In genomic region chr15:69154684-69155083, GRCh38 we compare ENCODE assay signal across 14 cellular contexts. TPM values are rescaled to one million over a fixed set of nuclear protein-coding genes. Genes with fewer than 3 reads are reported as not detected.
A peak's percentile ranks its signal among the peaks of the same experiment; 100 is the strongest.
DNase-seq lines count a peak whose midpoint lies in the region; ATAC-seq and FAIRE-seq lines count a peak whose summit lies in the region.
"Had no signal": no experiment of that assay in that cellular context is flagged by ENCODE, and none has a peak within 500 bp of the region (broad histone marks: within the 10 kb centered on the region; RNA-seq: fewer than 3 reads in every experiment).

No MANE protein-coding gene starts in this region.

- H3K9me3 ChIP-seq in GM23248 (ENCODE audit: low read depth): no peaks in the 10 kb centered on the region
- H3K9me3 ChIP-seq in aorta (ENCODE audit: control insufficient read depth, low read length): no peaks in the 10 kb centered on the region
- H3K9me3 ChIP-seq: testis had no signal

- H3K27me3 ChIP-seq in GM23248 (replicated peaks; ENCODE audit: insufficient read depth) (peaks cover 14% of the 10 kb centered on the region; the same call in 1 of the 2 replicates), aorta (ENCODE audit: control insufficient read depth in 1 of 2, insufficient read depth in 2 of 2, low read length in 1 of 2) (peaks cover 0 to 3% of the 10 kb centered on the region in 2 donors)
- H3K27me3 ChIP-seq: hepatocyte, testis had no signal

- no peak overlapping the region for H3K9ac ChIP-seq in GM23248

- 28 to 33% methylated on average over 4 of the region's 4 CpGs for WGBS in GM23248 (ENCODE audit: low coverage in 1 of 2, low lambda C conversion rate in 2 of 2, missing lambda C conversion rate in 2 of 2), 2 experiments
- WGBS in aorta, 2 donors: 43 to 47% methylated on average over 4 of the region's 4 CpGs

- H3K9me2 ChIP-seq in GM23248 (ENCODE audit: insufficient read depth): 0 out of 2 replicates have a peak, but pooled peaks cover 7% of the 10 kb centered on the region

- no peak overlapping the region for H3K27ac Mint-ChIP-seq in immature natural killer cell
- H3K27ac Mint-ChIP-seq: activated naive CD4-positive, alpha-beta T cell treated with anti-CD3 and anti-CD28 coated beads for 36 hours; GM23338; mesothelial cell of epicardium had no signal

- H3K4me3 Mint-ChIP-seq in immature natural killer cell: no peak overlapping the region
- H3K4me3 Mint-ChIP-seq: activated naive CD4-positive, alpha-beta T cell treated with anti-CD3 and anti-CD28 coated beads for 36 hours; GM23338; mesothelial cell of epicardium had no signal

- H3K4me2 ChIP-seq in GM23248 (ENCODE audit: unreplicated experiment): peak overlapping the region; percentile 59
- H3K4me2 ChIP-seq: GM23338, hepatocyte had no signal

- H3K4me1 ChIP-seq in GM23248 (ENCODE audit: insufficient read depth) (peaks cover 17% of the 10 kb centered on the region), aorta (ENCODE audit: control insufficient read depth in 1 of 2, insufficient read depth in 2 of 2, low read length in 2 of 2) (no peaks in the 10 kb centered on the region)
- H3K4me1 ChIP-seq: testis had no signal

- H4K20me1 ChIP-seq in GM23248 (ENCODE audit: insufficient read depth): no peaks in the 10 kb centered on the region

- H3K4me3 ChIP-seq in GM23248 (no peak overlapping the region), skeletal muscle cell (ENCODE audit: low read depth, low read length) (no peak overlapping the region), aorta (ENCODE audit: low read length in 2 of 2) (no peak overlapping the region)
- H3K4me3 ChIP-seq: GM23338, hepatocyte, testis had no signal

- intact Hi-C loops in aorta (cut with DNase I): no loop called here

- in situ Hi-C loops in GM23248 (cut with MboI): no loop called here

- peak overlapping the region; percentile 22; the same call in 1 of the 2 replicates for H2AFZ ChIP-seq in GM23248
- H2AFZ ChIP-seq: GM23338, hepatocyte had no signal

- H3K79me2 ChIP-seq in GM23248 (ENCODE audit: insufficient read depth): no peaks in the 10 kb centered on the region
- H3K79me2 ChIP-seq: hepatocyte had no signal

- H3K27ac ChIP-seq in GM23248 (no peak overlapping the region), aorta (ENCODE audit: low read depth in 1 of 2, low read length in 2 of 2) (no peak overlapping the region)
- H3K27ac ChIP-seq: hepatocyte, testis had no signal

- FAIRE-seq in GM19239 (lab: Jason Lieb, UNC): no peak

- no peak for ATAC-seq in aorta (ENCODE audit: low FRiP score)
- ATAC-seq: GM23338 had no signal

- peaks cover 10% of the 10 kb centered on the region; the same call in 1 of the 2 replicates for H3F3A ChIP-seq in GM23248 (ENCODE audit: insufficient read depth)

- peaks cover 0 to 2% of the 10 kb centered on the region in 2 donors for H3K4me1 Mint-ChIP-seq in immature natural killer cell

- H3K27me3 Mint-ChIP-seq in immature natural killer cell (ENCODE audit: low read depth in 3 of 3): peaks cover 7 to 16% (median 9%) of the 10 kb centered on the region in 3 donors

- peak; percentile 84 for DNase-seq in GM23248
- DNase-seq in RPMI7951 (ENCODE audit: low read depth): peak; percentile 53
- peak; percentile 27 for DNase-seq in fibroblast of gingiva (ENCODE audit: low read depth)
- DNase-seq in skeletal muscle cell (ENCODE audit: low read depth): peak; percentile 65
- no peak for DNase-seq in aorta
- DNase-seq in GM19239 (ENCODE audit: insufficient read length, low spot score): no peak
- no peak for DNase-seq in immature natural killer cell
- DNase-seq: activated naive CD4-positive, alpha-beta T cell treated with anti-CD3 and anti-CD28 coated beads for 36 hours; DMS 273 treated with DMSO at 0.1 percent for 48 hours; NCI-H1436 treated with DMSO at 0.1 percent for 48 hours; testis had no signal

- no peaks in the 10 kb centered on the region for H3K36me3 Mint-ChIP-seq in immature natural killer cell
- H3K36me3 Mint-ChIP-seq: mesothelial cell of epicardium had no signal

- H3K9me3 Mint-ChIP-seq in immature natural killer cell: peaks cover 0 to 5% (median 0%) of the 10 kb centered on the region in 6 donors
- H3K9me3 Mint-ChIP-seq: activated naive CD4-positive, alpha-beta T cell treated with anti-CD3 and anti-CD28 coated beads for 36 hours; GM23338 had no signal

- H3K36me3 ChIP-seq in GM23248 (ENCODE audit: low read depth) (no peaks in the 10 kb centered on the region), aorta (ENCODE audit: control insufficient read depth in 1 of 2, insufficient read depth in 2 of 2, low read length in 1 of 2) (no peaks in the 10 kb centered on the region)

RNA-seq across cellular contexts. Expression of gene GLCE, which starts 5.8 kb away (rescaled TPM):
- total RNA-seq in GM23248 (2014; rRNA removed; shearing (Covaris generic)): 12.4 and 17.1 TPM in 2 replicates
- 9.3 and 9.7 TPM in 2 replicates for polyA plus RNA-seq in GM23248 (2016; fragmentation: Nextera tagmentation; extraction: Ambion mirVana)
- 30.4 and 36.6 TPM in 2 replicates for total RNA-seq in RPMI7951 (2014; rRNA removed; shearing (Covaris generic))
- 10 to 100 TPM in 1 of 2 donors, 1 to 10 TPM in 1; 8.1 to 15.0 TPM for total RNA-seq in aorta
- 1 to 10 TPM; 7.0 TPM for polyA plus RNA-seq in aorta
- 1 to 10 TPM in 2 of 3 donors, not detected in 1; 4.2 TPM for polyA plus RNA-seq in immature natural killer cell

Comparison
In these comparisons a context has a peak if more than half of its experiments do, and no peak if none do; other contexts are left out.
1. DNase-seq: peak in GM23248 (single experiment), RPMI7951 (single experiment), fibroblast of gingiva (single experiment) and skeletal muscle cell (single experiment); none in aorta (0 of 2), GM19239 (single experiment) and immature natural killer cell (0 of 3).